Comparison of ENCODE assay signal across 8 cellular contexts in genomic region chr1:151340870-151341754, GRCh38. TPM values are rescaled to one million over a fixed set of nuclear protein-coding genes. Genes with fewer than 3 reads are reported as not detected.
DNase-seq lines count a peak whose midpoint lies in the region; ATAC-seq and TF ChIP-seq lines count a peak whose summit lies in the region.

No MANE protein-coding gene starts in this region.

- TF ChIP-seq CTCF in LNCAP (IDR thresholded peaks at IDR 0.05) (peak; percentile 80; the same call in 1 of the 2 replicates), foreskin fibroblast (IDR thresholded peaks at IDR 0.05; ENCODE audit: low read depth, low read length) (peak; percentile 50)

- CTCF ChIA-PET in activated CD8-positive, alpha-beta memory T cell treated with anti-CD3 and anti-CD28 coated beads, Interleukin-2, amount 10 ng/mL, durations not matched to agents 7 days and 5 days (lab: Charles Lee): interaction anchor here (0.6 to 8.4 kb wide), 42 partner anchors 9 to 597 kb away, joined by 3 to 122 read pairs (median 4); partner anchors contain the start of genes GABPB2, PI4KB, PIP5K1A and PSMD4

- H3K9me3 Mint-ChIP-seq in activated CD8-positive, alpha-beta memory T cell treated with anti-CD3 and anti-CD28 coated beads, Interleukin-2, amount 10 ng/mL, durations not matched to agents 7 days and 5 days (ENCODE audit: low read depth): no peaks in the 10 kb centered on the region

- H3K4me3 ChIP-seq in foreskin fibroblast (ENCODE audit: low read depth in 1 of 2, low read length in 2 of 2): no peak overlapping the region
- H3K4me3 ChIP-seq in aorta (ENCODE audit: low read length in 2 of 2): no peak overlapping the region

- peaks cover 33% of the 10 kb centered on the region for H3K36me3 Mint-ChIP-seq in activated CD8-positive, alpha-beta memory T cell treated with anti-CD3 and anti-CD28 coated beads, Interleukin-2, amount 10 ng/mL, durations not matched to agents 7 days and 5 days

- peak overlapping the region; percentile 64 for H3K27ac Mint-ChIP-seq in activated CD8-positive, alpha-beta memory T cell treated with anti-CD3 and anti-CD28 coated beads, Interleukin-2, amount 10 ng/mL, durations not matched to agents 7 days and 5 days

- peak; percentile 72 for DNase-seq in activated CD8-positive, alpha-beta memory T cell treated with anti-CD3 and anti-CD28 coated beads, Interleukin-2, amount 10 ng/mL, durations not matched to agents 7 days and 5 days
- DNase-seq in activated CD8-positive, alpha-beta memory T cell treated with anti-CD3 and anti-CD28 coated beads, Interleukin-2, amount 50 U/mL, for 48 hours: no peak
- DNase-seq in activated gamma-delta T cell treated with anti-CD3 and anti-CD28 coated beads, Interleukin-2, amount 50 U/mL, for 16 hours (ENCODE audit: low read depth): peak; percentile 32
- DNase-seq in foreskin fibroblast: peak; percentile 79 to 90
- peak in 46 of 56 donors; percentile 2 to 68 (median 22) for DNase-seq in nucleus accumbens (lab: John Stamatoyannopoulos, UW)
- DNase-seq in aorta: no peak

- WGBS in aorta, 2 donors: 21% methylated on average over 7 of the region's 7 CpGs

- H3K4me3 Mint-ChIP-seq in activated CD8-positive, alpha-beta memory T cell treated with anti-CD3 and anti-CD28 coated beads, Interleukin-2, amount 10 ng/mL, durations not matched to agents 7 days and 5 days: no peak overlapping the region

- intact Hi-C loops in aorta (cut with DNase I): loop anchor here (1.0 to 10.0 kb wide), 4 partner anchors 38 to 146 kb away; partner anchors contain the start of genes PIP5K1A (in 1 of the 2), VPS72 (in 1 of the 2) and ZNF687 (in 1 of the 2)

- peaks cover 33% of the 10 kb centered on the region for H3K4me1 Mint-ChIP-seq in activated CD8-positive, alpha-beta memory T cell treated with anti-CD3 and anti-CD28 coated beads, Interleukin-2, amount 10 ng/mL, durations not matched to agents 7 days and 5 days

- peaks cover 0 to 2% of the 10 kb centered on the region in 2 donors for H3K4me1 ChIP-seq in aorta (ENCODE audit: control insufficient read depth in 1 of 2, insufficient read depth in 2 of 2, low read length in 2 of 2)

- peak; percentile 87 for ATAC-seq in activated CD8-positive, alpha-beta memory T cell treated with anti-CD3 and anti-CD28 coated beads, Interleukin-2, amount 10 ng/mL, durations not matched to agents 7 days and 5 days
- peak; percentile 91 for ATAC-seq in aorta (ENCODE audit: low FRiP score)

- no peaks in the 10 kb centered on the region for H3K9me3 ChIP-seq in aorta (ENCODE audit: control insufficient read depth, low read length)

- no peaks in the 10 kb centered on the region for H3K36me3 ChIP-seq in aorta (ENCODE audit: control insufficient read depth in 1 of 2, insufficient read depth in 2 of 2, low read length in 1 of 2)

- no peaks in the 10 kb centered on the region for H3K27me3 ChIP-seq in aorta (ENCODE audit: control insufficient read depth in 1 of 2, insufficient read depth in 2 of 2, low read length in 1 of 2)

- no peaks in the 10 kb centered on the region for H3K27me3 Mint-ChIP-seq in activated CD8-positive, alpha-beta memory T cell treated with anti-CD3 and anti-CD28 coated beads, Interleukin-2, amount 10 ng/mL, durations not matched to agents 7 days and 5 days

- peak overlapping the region in 1 of 2 donors; percentile 26 for H3K27ac ChIP-seq in aorta (ENCODE audit: low read depth in 1 of 2, low read length in 2 of 2)

TF ChIP-seq in PFSK-1, 5 proteins besides CTCF, POLR2A, EP300 and RAD21:
- peak; percentile 32; the same call in 1 of the 2 replicates for TF ChIP-seq POLR2AphosphoS5 (IDR thresholded peaks at IDR 0.05; ENCODE audit: low read depth, low read length)
- TF ChIP-seq TAF1 (IDR thresholded peaks at IDR 0.05; ENCODE audit: borderline replicate concordance, insufficient read depth, low read length): no peak

RNA-seq across cellular contexts. Expression of gene RFX5, which starts 5.9 kb away (rescaled TPM):
- total RNA-seq in activated CD8-positive, alpha-beta memory T cell treated with anti-CD3 and anti-CD28 coated beads, Interleukin-2, amount 10 ng/mL, durations not matched to agents 7 days and 5 days: 100 to 1,000 TPM; 109 to 139 TPM
- 26.4 TPM for polyA plus RNA-seq in PFSK-1 (2012; ENCODE audit: insufficient read length, low read depth)
- 10 to 100 TPM; 38.0 to 51.6 TPM for total RNA-seq in aorta
- polyA plus RNA-seq in aorta: 10 to 100 TPM; 14.3 to 26.3 TPM

RNA-seq across cellular contexts. Expression of gene PI4KB, which starts 13.9 kb away (rescaled TPM):
- 10 to 100 TPM; 68.5 to 73.9 TPM for total RNA-seq in activated CD8-positive, alpha-beta memory T cell treated with anti-CD3 and anti-CD28 coated beads, Interleukin-2, amount 10 ng/mL, durations not matched to agents 7 days and 5 days
- polyA plus RNA-seq in PFSK-1 (2012; ENCODE audit: insufficient read length, low read depth): 63.9 TPM
- total RNA-seq in aorta: 10 to 100 TPM; 49.0 to 60.9 TPM
- 10 to 100 TPM; 12.9 to 41.4 TPM for polyA plus RNA-seq in aorta

RNA-seq across cellular contexts. Expression of gene SELENBP1, which starts 31.4 kb away (rescaled TPM):
- not detected for total RNA-seq in activated CD8-positive, alpha-beta memory T cell treated with anti-CD3 and anti-CD28 coated beads, Interleukin-2, amount 10 ng/mL, durations not matched to agents 7 days and 5 days
- polyA plus RNA-seq in PFSK-1 (2012; ENCODE audit: insufficient read length, low read depth): 51.8 TPM
- total RNA-seq in aorta: 10 to 100 TPM; 24.5 to 66.3 TPM
- polyA plus RNA-seq in aorta: 100 to 1,000 TPM in 1 of 2 donors, 10 to 100 TPM in 1; 48.3 to 171 TPM

RNA-seq across cellular contexts. Expression of gene PSMB4, which starts 58.3 kb away (rescaled TPM):
- 100 to 1,000 TPM; 284 to 365 TPM for total RNA-seq in activated CD8-positive, alpha-beta memory T cell treated with anti-CD3 and anti-CD28 coated beads, Interleukin-2, amount 10 ng/mL, durations not matched to agents 7 days and 5 days
- polyA plus RNA-seq in PFSK-1 (2012; ENCODE audit: insufficient read length, low read depth): 208 TPM
- 100 to 1,000 TPM; 174 to 181 TPM for total RNA-seq in aorta
- 100 to 1,000 TPM; 258 to 396 TPM for polyA plus RNA-seq in aorta

RNA-seq across cellular contexts. Expression of gene ZNF687, which starts 59.0 kb away (rescaled TPM):
- 10 to 100 TPM; 29.9 to 35.7 TPM for total RNA-seq in activated CD8-positive, alpha-beta memory T cell treated with anti-CD3 and anti-CD28 coated beads, Interleukin-2, amount 10 ng/mL, durations not matched to agents 7 days and 5 days
- polyA plus RNA-seq in PFSK-1 (2012; ENCODE audit: insufficient read length, low read depth): 31.5 TPM
- 10 to 100 TPM; 18.4 to 24.0 TPM for total RNA-seq in aorta
- polyA plus RNA-seq in aorta: 1 to 10 TPM; 7.7 to 9.6 TPM

Comparison
In these comparisons a context has a peak if more than half of its experiments do, and no peak if none do; other contexts are left out.
1. DNase-seq: peak in activated CD8-positive, alpha-beta memory T cell treated with anti-CD3 and anti-CD28 coated beads, Interleukin-2, amount 10 ng/mL, durations not matched to agents 7 days and 5 days (single experiment), activated gamma-delta T cell treated with anti-CD3 and anti-CD28 coated beads, Interleukin-2, amount 50 U/mL, for 16 hours (single experiment), foreskin fibroblast (2 of 2) and nucleus accumbens (46 of 56); none in activated CD8-positive, alpha-beta memory T cell treated with anti-CD3 and anti-CD28 coated beads, Interleukin-2, amount 50 U/mL, for 48 hours (single experiment) and aorta (0 of 2).
2. RNA of gene SELENBP1, which starts 31.4 kb away (total RNA-seq): 24.5 to 66.3 TPM in aorta; not detected in activated CD8-positive, alpha-beta memory T cell treated with anti-CD3 and anti-CD28 coated beads, Interleukin-2, amount 10 ng/mL, durations not matched to agents 7 days and 5 days; every median in the first group is over 10 times any median in the second.